8 cellular contexts compared by ENCODE assay signal in the genomic region with DNA sequence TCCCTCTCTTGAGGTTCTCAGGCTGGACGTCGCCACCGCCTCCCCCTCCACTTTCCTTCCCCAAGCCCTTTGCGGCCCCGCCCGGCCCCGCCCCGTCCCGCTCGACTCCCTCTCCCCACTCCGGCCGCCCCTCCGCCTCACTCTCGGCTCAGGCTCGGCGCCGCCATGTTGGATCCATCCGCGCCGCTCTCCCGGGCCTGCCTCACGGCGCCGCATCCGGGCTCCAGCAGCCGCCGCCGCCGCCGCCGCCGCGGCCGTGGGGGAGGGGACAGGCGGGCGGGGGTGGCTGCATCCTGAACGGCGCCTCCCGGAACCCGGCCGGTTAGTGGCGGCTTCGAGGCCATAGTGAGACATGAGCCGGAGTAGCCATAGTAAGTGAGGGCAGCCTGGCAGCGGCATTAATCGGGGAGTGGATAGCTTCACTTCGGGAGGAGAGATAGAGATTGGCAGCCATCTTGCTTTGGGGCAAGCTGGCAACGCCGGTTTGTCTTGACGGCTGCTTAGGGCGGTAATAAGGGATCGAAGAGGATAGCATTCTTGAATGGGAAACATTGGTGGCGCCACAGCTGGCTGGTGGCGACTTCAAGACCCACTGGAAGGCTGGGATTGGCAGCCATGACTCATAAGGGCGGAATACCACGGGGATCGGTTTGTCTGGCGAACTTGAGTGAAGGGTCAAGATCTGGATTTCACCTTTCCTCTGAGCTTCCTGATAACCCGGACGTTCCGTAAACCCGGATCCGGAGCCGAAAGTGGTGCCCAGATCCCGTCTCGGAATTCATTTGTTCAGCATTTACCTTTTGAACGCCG. TPM values are rescaled to one million over a fixed set of nuclear protein-coding genes. Genes with fewer than 3 reads are reported as not detected.
A peak's percentile ranks its signal among the peaks of the same experiment; 100 is the strongest.
DNase-seq lines count a peak whose midpoint lies in the region; ATAC-seq and TF ChIP-seq lines count a peak whose summit lies in the region.

A gene with protein sequence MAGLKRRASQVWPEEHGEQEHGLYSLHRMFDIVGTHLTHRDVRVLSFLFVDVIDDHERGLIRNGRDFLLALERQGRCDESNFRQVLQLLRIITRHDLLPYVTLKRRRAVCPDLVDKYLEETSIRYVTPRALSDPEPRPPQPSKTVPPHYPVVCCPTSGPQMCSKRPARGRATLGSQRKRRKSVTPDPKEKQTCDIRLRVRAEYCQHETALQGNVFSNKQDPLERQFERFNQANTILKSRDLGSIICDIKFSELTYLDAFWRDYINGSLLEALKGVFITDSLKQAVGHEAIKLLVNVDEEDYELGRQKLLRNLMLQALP (minus strand): TSS at position 258 of the 810 bp plus-strand sequence. CDS start 8,205 bp downstream, outside the sequence.

- peak within 1 kb of the TSS; percentile 88 for H2BK12ac ChIP-seq in trophoblast cell (ENCODE audit: low read length)

- H3K36me3 ChIP-seq in trophoblast cell (ENCODE audit: control insufficient read depth in 1 of 2, insufficient read depth in 2 of 2, low read length in 2 of 2) (peaks cover 6 to 7% of the 10 kb centered on the region in 2 experiments), transverse colon (peaks cover 0 to 15% (median 3%) of the 10 kb centered on the region in 4 donors)

- H3K79me1 ChIP-seq in trophoblast cell (ENCODE audit: low read length) = peaks cover 24% of the 10 kb centered on the region

- peaks cover 15% of the 10 kb centered on the region for H3K79me2 ChIP-seq in trophoblast cell (ENCODE audit: control insufficient read depth, insufficient read depth, low read length, poor library complexity)

- H3K27me3 ChIP-seq in trophoblast cell (ENCODE audit: insufficient read depth, low read length) (no peaks in the 10 kb centered on the region), transverse colon (no peaks in the 10 kb centered on the region)

- TF ChIP-seq EP300 in transverse colon (IDR thresholded peaks at IDR 0.05; ENCODE audit: low read depth) = peak; percentile 48

- H3K4ac ChIP-seq in trophoblast cell (ENCODE audit: low read depth, low read length) = peak within 1 kb of the TSS; percentile 93

- peak within 1 kb of the TSS; percentile 99 for H3K27ac ChIP-seq in trophoblast cell (ENCODE audit: low read depth, low read length)
- peak within 1 kb of the TSS; percentile 91 to 95 (median 94) for H3K27ac ChIP-seq in transverse colon

- peak within 1 kb of the TSS; percentile 96 for H2AK5ac ChIP-seq in trophoblast cell (ENCODE audit: low read length)

- H3K4me2 ChIP-seq in trophoblast cell (ENCODE audit: low read length) = peak within 1 kb of the TSS; percentile 81

- peak; percentile 95 for ATAC-seq in HG02759 (IDR thresholded peaks at IDR 0.05; ENCODE audit: unreplicated experiment)
- ATAC-seq in Right ventricle myocardium superior (ENCODE audit: poor library complexity) = peak; percentile 95

- in situ Hi-C loops in transverse colon (cut with MboI; ENCODE audit: low pct_ligation_motif_present in 1 of 4, low pct_unique_long_range_greater_than_20kb in 1 of 4, low sequenced_read_pairs in 3 of 4) = no loop called here

- peak within 1 kb of the TSS; percentile 96 for H2BK5ac ChIP-seq in trophoblast cell (ENCODE audit: low read depth, low read length, poor library complexity)

- H4K12ac ChIP-seq in trophoblast cell (ENCODE audit: low read depth, low read length) = peak within 1 kb of the TSS; percentile 93

- intact Hi-C loops in Right ventricle myocardium superior (cut with DNase I) (no loop called here), transverse colon (cut with DNase I; ENCODE audit: low total_unique reads) (no loop called here)

- no CpG with 5 or more reads among the region's 68 CpGs for WGBS in trophoblast cell (ENCODE audit: extremely low coverage, insufficient coverage, insufficient read length)
- WGBS in transverse colon (ENCODE audit: low coverage in 1 of 2), 2 donors = 0 to 1% methylated on average over 11 to 39 of the region's 68 CpGs

- H3K9me3 ChIP-seq in trophoblast cell (ENCODE audit: insufficient read depth, low read depth, low read length) (no peaks in the 10 kb centered on the region), transverse colon (no peaks in the 10 kb centered on the region)

- peak within 1 kb of the TSS; percentile 98 for H3K18ac ChIP-seq in trophoblast cell (ENCODE audit: low read length)

- H3K4me1 ChIP-seq in trophoblast cell (ENCODE audit: control insufficient read depth in 1 of 2, insufficient read depth in 2 of 2, low read length in 2 of 2) = peaks cover 19 to 30% of the 10 kb centered on the region in 2 experiments
- peaks cover 19 to 48% (median 28%) of the 10 kb centered on the region in 4 donors for H3K4me1 ChIP-seq in transverse colon

- H3K23ac ChIP-seq in trophoblast cell (ENCODE audit: low read length) = peak within 1 kb of the TSS; percentile 55

- peak within 1 kb of the TSS; percentile 94 for H2AFZ ChIP-seq in trophoblast cell (ENCODE audit: insufficient read depth, low read length, poor library complexity)

- peak; percentile 57 for TF ChIP-seq POLR2A in transverse colon (IDR thresholded peaks at IDR 0.05)

- H3K4me3 ChIP-seq in trophoblast cell (ENCODE audit: low read depth, low read length) (peak within 1 kb of the TSS; percentile 89), transverse colon (peak within 1 kb of the TSS; percentile 60 to 79 (median 74))

- H4K8ac ChIP-seq in trophoblast cell (ENCODE audit: low read depth, low read length) = peak within 1 kb of the TSS; percentile 96

- peak; percentile 95 to 99 (median 98) for DNase-seq in NCI-H1417 (lab: John Stamatoyannopoulos, UW)
- peak; percentile 55 to 89 for DNase-seq in SW 1271 (lab: John Stamatoyannopoulos, UW)
- DNase-seq in activated naive CD8-positive, alpha-beta T cell treated with anti-CD3 and anti-CD28 coated beads, Interleukin-2, amount 50 U/mL, for 16 hours (ENCODE audit: low read depth, low spot score) = peak; percentile 71
- peak; percentile 96 for DNase-seq in Right ventricle myocardium superior
- peak; percentile 95 to 96 for DNase-seq in trophoblast cell
- peak; percentile 94 for DNase-seq in transverse colon

- H3K14ac ChIP-seq in trophoblast cell (ENCODE audit: low read length) = peak within 1 kb of the TSS; percentile 99

- H3K9ac ChIP-seq in trophoblast cell (ENCODE audit: low read length) = peak within 1 kb of the TSS; percentile 94

- peak within 1 kb of the TSS; percentile 99 for H4K91ac ChIP-seq in trophoblast cell (ENCODE audit: low read depth, low read length)

- peak within 1 kb of the TSS; percentile 99 for H2BK120ac ChIP-seq in trophoblast cell (ENCODE audit: insufficient read depth, low read length, poor library complexity)

- TF ChIP-seq CTCF in GM12872 (IDR thresholded peaks at IDR 0.05; ENCODE audit: insufficient read depth, low read depth, low read length) (peak; percentile 17; the same call in 1 of the 3 replicates), transverse colon (IDR thresholded peaks at IDR 0.05) (peak in 1 of 5 experiments; percentile 10)

RNA-seq across cellular contexts. Expression of the gene that starts here (rescaled TPM):
- total RNA-seq in Right ventricle myocardium superior = 26.6 TPM
- polyA plus RNA-seq in trophoblast cell (2013) = 25.1 and 25.2 TPM in 2 replicates
- total RNA-seq in transverse colon = 10 to 100 TPM; 30.3 to 73.7 (median 38.6) TPM

Comparison
In these comparisons a context has a peak if more than half of its experiments do, and no peak if none do; other contexts are left out.
1. Peak in every context shown above with its lines: DNase-seq, ATAC-seq, H3K4me3 ChIP-seq and H3K27ac ChIP-seq.